Comparison of ENCODE assay signal across 36 cellular contexts in the genomic region with DNA sequence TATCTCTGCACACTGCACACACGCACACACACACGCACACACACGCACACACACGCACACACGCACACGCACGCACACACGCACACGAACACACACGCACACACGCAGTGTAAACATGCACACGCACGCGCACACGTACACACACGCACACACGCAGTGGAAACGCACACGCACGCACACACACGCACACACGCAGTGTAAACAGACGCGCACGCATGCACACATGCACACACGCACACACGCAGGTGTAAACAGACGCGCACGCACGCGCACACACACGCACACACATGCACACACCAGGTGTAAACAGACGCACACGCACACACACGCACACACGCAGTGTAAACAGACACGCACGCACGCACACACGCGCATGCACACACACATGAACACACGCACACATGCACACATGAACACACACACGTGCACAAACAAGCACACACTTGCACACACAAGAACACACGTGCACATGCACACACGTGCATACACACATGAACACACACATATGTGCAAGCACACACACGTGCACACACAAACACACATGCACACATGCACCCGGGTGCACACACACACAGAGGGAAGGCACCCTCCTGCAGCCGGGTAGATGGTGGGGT. TPM values are rescaled to one million over a fixed set of nuclear protein-coding genes. Genes with fewer than 3 reads are reported as not detected.
"Had no signal": no experiment of that assay in that cellular context is flagged by ENCODE, and none has a peak within 500 bp of the region (broad histone marks: within the 10 kb centered on the region; RNA-seq: fewer than 3 reads in every experiment).

No MANE protein-coding gene starts in this region.

- H3K27ac Mint-ChIP-seq: activated B cell treated with CpG ODN at 0.5 μM for 24 hours; activated CD8-positive, alpha-beta T cell treated with anti-CD3 and anti-CD28 coated beads for 36 hours; activated naive CD8-positive, alpha-beta T cell treated with anti-CD3 and anti-CD28 coated beads, Interleukin-2, amount 10 ng/mL, durations not matched to agents 7 days and 5 days; activated T-cell treated with anti-CD3 and anti-CD28 coated beads, Interleukin-2, amount 50 U/mL, for 72 hours; activated T-helper 17 cell treated with anti-CD3 and anti-CD28 coated beads, Interleukin-2, amount 50 U/mL, for 72 hours; T-helper 1 cell treated with Interleukin-12 subunit alpha and Interleukin-12 subunit beta and Interleukin-4 antibody, amounts not matched to agents 30 μg/mL and 1 μg/mL, for 36 hours; T-helper 2 cell treated with Interferon-gamma antibody and Interleukin-4, amounts not matched to agents 5 μg/mL and 100 μg/mL, for 36 hours had no signal

- H3K36me3 ChIP-seq: MG63, Peyer's patch, SJSA1 had no signal

- DNase-seq: activated B cell treated with CpG ODN at 0.5 μM for 24 hours; activated CD4-positive, alpha-beta T cell treated with anti-CD3 and anti-CD28 coated beads for 1 hour; activated CD4-positive, alpha-beta T cell treated with anti-CD3 and anti-CD28 coated beads for 48 hours; activated CD8-positive, alpha-beta T cell treated with anti-CD3 and anti-CD28 coated beads for 36 hours; activated effector memory CD4-positive, alpha-beta T cell treated with anti-CD3 and anti-CD28 coated beads, Interleukin-2, amount 50 U/mL, for 16 hours; activated naive CD4-positive, alpha-beta T cell; activated naive CD4-positive, alpha-beta T cell treated with anti-CD3 and anti-CD28 coated beads, Interleukin-2, amount 50 U/mL, for 16 hours; activated naive CD8-positive, alpha-beta T cell treated with anti-CD3 and anti-CD28 coated beads, Interleukin-2, amount 10 ng/mL, durations not matched to agents 7 days and 5 days; activated T-cell treated with anti-CD3 and anti-CD28 coated beads, Interleukin-2, amount 50 U/mL, for 1 hour; activated T-cell treated with anti-CD3 and anti-CD28 coated beads, Interleukin-2, amount 50 U/mL, for 72 hours; central memory CD4-positive, alpha-beta T cell; Kasumi-1; KG1; MG63; NCI-H1048; NCI-H1105 treated with DMSO at 0.1 percent for 48 hours; NCI-H1436; NCI-H1694; NCI-H1930; NCI-H2081 treated with DMSO at 0.1 percent for 48 hours; NCI-H226; NCI-H446 treated with DMSO at 0.1 percent for 48 hours; NCI-H524; NCI-H69; PC-3; Peyer's patch; RPMI8226; SHP77 treated with DMSO at 0.1 percent for 48 hours; SK-N-SH had no signal

- H3K36me3 Mint-ChIP-seq: activated naive CD8-positive, alpha-beta T cell treated with anti-CD3 and anti-CD28 coated beads, Interleukin-2, amount 10 ng/mL, durations not matched to agents 7 days and 5 days had no signal

- H3K9ac ChIP-seq: SK-N-SH had no signal

- H3K4me3 Mint-ChIP-seq: activated B cell treated with CpG ODN at 0.5 μM for 24 hours; activated CD8-positive, alpha-beta T cell treated with anti-CD3 and anti-CD28 coated beads for 36 hours; activated naive CD8-positive, alpha-beta T cell treated with anti-CD3 and anti-CD28 coated beads, Interleukin-2, amount 10 ng/mL, durations not matched to agents 7 days and 5 days; activated T-cell treated with anti-CD3 and anti-CD28 coated beads, Interleukin-2, amount 50 U/mL, for 72 hours; activated T-helper 17 cell treated with anti-CD3 and anti-CD28 coated beads, Interleukin-2, amount 50 U/mL, for 72 hours; T-helper 1 cell treated with Interleukin-12 subunit alpha and Interleukin-12 subunit beta and Interleukin-4 antibody, amounts not matched to agents 30 μg/mL and 1 μg/mL, for 36 hours; T-helper 2 cell treated with Interferon-gamma antibody and Interleukin-4, amounts not matched to agents 5 μg/mL and 100 μg/mL, for 36 hours had no signal

- H3K4me3 ChIP-seq: body of pancreas, MG63, Peyer's patch, SJSA1 had no signal

- H3K27me3 ChIP-seq: body of pancreas, MG63, Peyer's patch, SJSA1 had no signal

- H3K4me2 ChIP-seq: SK-N-SH had no signal

- FAIRE-seq: astrocyte had no signal

- H3K9me3 ChIP-seq: body of pancreas, MG63, Peyer's patch, SK-N-SH had no signal

- H3K9me3 Mint-ChIP-seq: activated B cell treated with CpG ODN at 0.5 μM for 24 hours; activated CD8-positive, alpha-beta T cell treated with anti-CD3 and anti-CD28 coated beads for 36 hours; activated naive CD8-positive, alpha-beta T cell treated with anti-CD3 and anti-CD28 coated beads, Interleukin-2, amount 10 ng/mL, durations not matched to agents 7 days and 5 days; activated T-cell treated with anti-CD3 and anti-CD28 coated beads, Interleukin-2, amount 50 U/mL, for 72 hours; activated T-helper 17 cell treated with anti-CD3 and anti-CD28 coated beads, Interleukin-2, amount 50 U/mL, for 72 hours; T-helper 1 cell treated with Interleukin-12 subunit alpha and Interleukin-12 subunit beta and Interleukin-4 antibody, amounts not matched to agents 30 μg/mL and 1 μg/mL, for 36 hours; T-helper 2 cell treated with Interferon-gamma antibody and Interleukin-4, amounts not matched to agents 5 μg/mL and 100 μg/mL, for 36 hours had no signal

- H3K27ac ChIP-seq: Peyer's patch, SJSA1 had no signal

- H3K4me1 ChIP-seq: Peyer's patch, SJSA1 had no signal

- H3K27me3 Mint-ChIP-seq: activated B cell treated with CpG ODN at 0.5 μM for 24 hours; activated CD8-positive, alpha-beta T cell treated with anti-CD3 and anti-CD28 coated beads for 36 hours; activated naive CD8-positive, alpha-beta T cell treated with anti-CD3 and anti-CD28 coated beads, Interleukin-2, amount 10 ng/mL, durations not matched to agents 7 days and 5 days; activated T-helper 17 cell treated with anti-CD3 and anti-CD28 coated beads, Interleukin-2, amount 50 U/mL, for 72 hours had no signal

- ATAC-seq: activated CD8-positive, alpha-beta T cell treated with anti-CD3 and anti-CD28 coated beads for 36 hours; activated T-cell treated with anti-CD3 and anti-CD28 coated beads, Interleukin-2, amount 50 U/mL, for 72 hours; activated T-helper 17 cell treated with anti-CD3 and anti-CD28 coated beads, Interleukin-2, amount 50 U/mL, for 72 hours; PC-3 had no signal

- H3K4me1 Mint-ChIP-seq: activated B cell treated with CpG ODN at 0.5 μM for 24 hours; activated naive CD8-positive, alpha-beta T cell treated with anti-CD3 and anti-CD28 coated beads, Interleukin-2, amount 10 ng/mL, durations not matched to agents 7 days and 5 days; activated T-helper 17 cell treated with anti-CD3 and anti-CD28 coated beads, Interleukin-2, amount 50 U/mL, for 72 hours had no signal

RNA-seq across cellular contexts. Expression of gene PRDM16, which starts 45.2 kb away (rescaled TPM):
- total RNA-seq: activated B cell treated with CpG ODN at 0.5 μM for 24 hours; activated CD8-positive, alpha-beta memory T cell treated with anti-CD3 and anti-CD28 coated beads for 36 hours; activated naive CD8-positive, alpha-beta T cell treated with anti-CD3 and anti-CD28 coated beads, Interleukin-2, amount 10 ng/mL, durations not matched to agents 7 days and 5 days; activated T-helper 17 cell treated with anti-CD3 and anti-CD28 coated beads, Interleukin-2, amount 50 U/mL, for 72 hours had no signal
- polyA plus RNA-seq: SK-N-SH had no signal
